ENCODE assay signal across 8 cellular contexts in genomic region chr5:38994329-38994927, GRCh38.
DNase-seq lines count a peak whose midpoint lies in the region; ATAC-seq, FAIRE-seq and TF ChIP-seq lines count a peak whose summit lies in the region.

No MANE protein-coding gene starts in this region.

- peaks cover 3% of the 10 kb centered on the region for H3K4me1 ChIP-seq in CD4-positive, alpha-beta memory T cell (ENCODE audit: insufficient read depth, low read length)
- H3K4me1 ChIP-seq in adipocyte (ENCODE audit: control insufficient read depth, insufficient read depth, low read length) (peaks cover 10% of the 10 kb centered on the region), right atrium auricular region (peaks cover 0 to 6% of the 10 kb centered on the region in 2 donors), small intestine (ENCODE audit: control insufficient read depth in 2 of 2, insufficient read depth in 1 of 2, low read depth in 1 of 2, low read length in 1 of 2) (no peaks in the 10 kb centered on the region)

- H3K36me3 ChIP-seq in CD4-positive, alpha-beta memory T cell (ENCODE audit: insufficient read depth, low read length), result peaks cover 5% of the 10 kb centered on the region
- peaks cover 22% of the 10 kb centered on the region for H3K36me3 ChIP-seq in adipocyte (ENCODE audit: control insufficient read depth, insufficient read depth, low read length, severe bottlenecking)
- H3K36me3 ChIP-seq in right atrium auricular region, result peaks cover 6% of the 10 kb centered on the region
- H3K36me3 ChIP-seq in small intestine (ENCODE audit: control insufficient read depth in 2 of 2, insufficient read depth in 2 of 2, low read length in 2 of 2), result peaks cover 2 to 4% of the 10 kb centered on the region in 2 donors

- POLR2A ChIA-PET in CD4-positive, alpha-beta memory T cell (lab: Charles Lee; ENCODE audit: partially characterized antibody), result no interaction called here

- H3K4me3 Mint-ChIP-seq in CD4-positive, alpha-beta memory T cell, result no peak overlapping the region

- ATAC-seq in GM18868 (IDR thresholded peaks at IDR 0.05; ENCODE audit: unreplicated experiment) (peak; percentile 83), GM21529 (IDR thresholded peaks at IDR 0.05; ENCODE audit: unreplicated experiment) (no peak)

- peaks cover 5 to 33% (median 20%) of the 10 kb centered on the region in 4 donors for H3K4me1 Mint-ChIP-seq in CD4-positive, alpha-beta memory T cell

- FAIRE-seq in small intestine (lab: Jason Lieb, UNC), result peak; percentile 33

- H3K9ac ChIP-seq in adipocyte (ENCODE audit: low read length), result no peak overlapping the region

- H3K4me3 ChIP-seq in CD4-positive, alpha-beta memory T cell (ENCODE audit: low read length in 2 of 2), result no peak overlapping the region
- H3K4me3 ChIP-seq in adipocyte (ENCODE audit: low read length), result no peak overlapping the region
- H3K4me3 ChIP-seq in right atrium auricular region, result no peak overlapping the region
- H3K4me3 ChIP-seq in small intestine (ENCODE audit: low read depth in 1 of 2, low read length in 2 of 2), result no peak overlapping the region

- H3K9me3 Mint-ChIP-seq in CD4-positive, alpha-beta memory T cell, result peaks cover 0 to 4% (median 0%) of the 10 kb centered on the region in 8 donors

- intact Hi-C loops in CD4-positive, alpha-beta memory T cell (cut with micrococcal nuclease), result loop anchor here (1.0 to 5.0 kb wide), 4 partner anchors 78 to 553 kb away; partner anchors contain the start of gene RICTOR

- WGBS in small intestine, 3 donors, result 32 to 38% (median 38%) methylated on average over 5 of the region's 5 CpGs

- H3K9me3 ChIP-seq in CD4-positive, alpha-beta memory T cell (ENCODE audit: control insufficient read depth in 1 of 2, low read length in 2 of 2), result no peaks in the 10 kb centered on the region
- peaks cover 5% of the 10 kb centered on the region for H3K9me3 ChIP-seq in adipocyte (ENCODE audit: control insufficient read depth, low read length)
- H3K9me3 ChIP-seq in right atrium auricular region, result peaks cover 0 to 4% of the 10 kb centered on the region in 2 donors
- H3K9me3 ChIP-seq in small intestine (ENCODE audit: control insufficient read depth, low read depth), result no peaks in the 10 kb centered on the region

- H3K27ac ChIP-seq in CD4-positive, alpha-beta memory T cell (ENCODE audit: low read depth, low read length), result no peak overlapping the region
- H3K27ac ChIP-seq in right atrium auricular region (no peak overlapping the region), small intestine (ENCODE audit: low read depth in 1 of 2, low read length in 1 of 2) (no peak overlapping the region)

- H3K36me3 Mint-ChIP-seq in CD4-positive, alpha-beta memory T cell, result peaks cover 45 to 48% of the 10 kb centered on the region in 2 donors

- H3K27me3 Mint-ChIP-seq in CD4-positive, alpha-beta memory T cell, result no peaks in the 10 kb centered on the region

- H3K27ac Mint-ChIP-seq in CD4-positive, alpha-beta memory T cell, result peak overlapping the region in 1 of 7 donors; percentile 40

- DNase-seq in CD4-positive, alpha-beta memory T cell, result peak; percentile 27 to 45 (median 39)
- peak; percentile 50 to 70 for DNase-seq in NCI-H2081 (lab: John Stamatoyannopoulos, UW)
- peak; percentile 87 for DNase-seq in adipocyte (ENCODE audit: low read depth)
- no peak for DNase-seq in right atrium auricular region (ENCODE audit: low spot score)
- peak; percentile 55 for DNase-seq in small intestine
- no peak for DNase-seq in DMS153 (lab: John Stamatoyannopoulos, UW)

- CTCF ChIA-PET in CD4-positive, alpha-beta memory T cell (lab: Charles Lee; ENCODE audit: partially characterized antibody), result interaction anchor here (0.6 to 0.9 kb wide), 4 partner anchors 85 to 506 kb away, joined by 3 to 4 read pairs (median 3); no protein-coding TSS in a partner anchor

- TF ChIP-seq CTCF in right atrium auricular region (IDR thresholded peaks at IDR 0.05), result peak; percentile 14 to 61

- no peaks in the 10 kb centered on the region for H3K27me3 ChIP-seq in CD4-positive, alpha-beta memory T cell (ENCODE audit: insufficient read depth, low read length)
- no peaks in the 10 kb centered on the region for H3K27me3 ChIP-seq in adipocyte (replicated peaks; ENCODE audit: control insufficient read depth, insufficient read depth, low read length)
- H3K27me3 ChIP-seq in right atrium auricular region, result no peaks in the 10 kb centered on the region
- H3K27me3 ChIP-seq in small intestine (ENCODE audit: control insufficient read depth in 2 of 2, insufficient read depth in 2 of 2, low read length in 2 of 2), result no peaks in the 10 kb centered on the region

Comparison
In these comparisons a context has a peak if more than half of its experiments do, and no peak if none do; other contexts are left out.
1. DNase-seq: peak in CD4-positive, alpha-beta memory T cell (5 of 5), NCI-H2081 (2 of 2), adipocyte (single experiment) and small intestine (single experiment); none in right atrium auricular region (single experiment) and DMS153 (single experiment).